In genomic region chr9:72883867-72884266, GRCh38 we compare ENCODE assay signal across 31 cellular contexts.
"Had no signal": no experiment of that assay in that cellular context is flagged by ENCODE, and none has a peak within 500 bp of the region (broad histone marks: within the 10 kb centered on the region; RNA-seq: fewer than 3 reads in every experiment).

No MANE protein-coding gene starts in this region.

- H3K4me3 ChIP-seq: adrenal gland, body of pancreas, MG63, SJCRH30 had no signal

- H3K36me3 ChIP-seq: adrenal gland, MG63, SJCRH30 had no signal

- H3K9me3 ChIP-seq: adrenal gland, body of pancreas, MG63, SK-N-SH had no signal

- H3K27me3 ChIP-seq: adrenal gland, body of pancreas, MG63 had no signal

- H3K4me1 ChIP-seq: adrenal gland, body of pancreas, SJCRH30 had no signal

- FAIRE-seq: bronchial epithelial cell had no signal

- H3K27ac ChIP-seq: adrenal gland, body of pancreas, KMS-11, SJCRH30 had no signal

- ATAC-seq: activated CD8-positive, alpha-beta T cell treated with anti-CD3 and anti-CD28 coated beads, Interleukin-2, amount 10 ng/mL, durations not matched to agents 7 days and 5 days; body of pancreas; Panc1; Right ventricle myocardium inferior; WTC11 had no signal

- DNase-seq: activated CD4-positive, alpha-beta T cell treated with anti-CD3 and anti-CD28 coated beads for 48 hours; activated CD4-positive, alpha-beta T cell treated with anti-CD3 and anti-CD28 coated beads, Interleukin-2, amount 50 U/mL, for 4 hours; activated CD4-positive, CD25-positive, alpha-beta regulatory T cell treated with anti-CD3 and anti-CD28 coated beads, Interleukin-2, amount 50 U/mL, for 72 hours; activated CD8-positive, alpha-beta memory T cell treated with anti-CD3 and anti-CD28 coated beads, Interleukin-2, amount 50 U/mL, for 48 hours; activated CD8-positive, alpha-beta T cell treated with anti-CD3 and anti-CD28 coated beads, Interleukin-2, amount 10 ng/mL, durations not matched to agents 7 days and 5 days; activated naive CD4-positive, alpha-beta T cell treated with anti-CD3 and anti-CD28 coated beads, Interleukin-2, amount 50 U/mL, for 16 hours; activated naive CD8-positive, alpha-beta T cell treated with anti-CD3 and anti-CD28 coated beads, Interleukin-2, amount 10 ng/mL, durations not matched to agents 7 days and 5 days; activated T-cell treated with anti-CD3 and anti-CD28 coated beads, Interleukin-2, amount 50 U/mL, for 1 hour; adrenal gland; aorta; body of pancreas; MG63; MV-4-11; NCI-H1092 treated with DMSO at 0.1 percent for 48 hours; NCI-H1436 treated with DMSO at 0.1 percent for 48 hours; NCI-H187 treated with DMSO at 0.1 percent for 48 hours; NCI-H2081 treated with DMSO at 0.1 percent for 48 hours; NCI-H2171; NCI-H2227 treated with DMSO at 0.1 percent for 48 hours; NCI-H446 treated with DMSO at 0.1 percent for 48 hours; NCI-H526; NK-92 treated with Interleukin-12 subunit alpha and Interleukin-12 subunit beta, amount 100 ng/mL, for 24 hours; OCI-M1; RPMI8226; SJCRH30; SK-N-SH had no signal
